10 cellular contexts compared by ENCODE assay signal in genomic region chr7:131031100-131031868, GRCh38.
DNase-seq lines count a peak whose midpoint lies in the region; ATAC-seq and TF ChIP-seq lines count a peak whose summit lies in the region.
"Had no signal": no experiment of that assay in that cellular context is flagged by ENCODE, and none has a peak within 500 bp of the region (broad histone marks: within the 10 kb centered on the region; RNA-seq: fewer than 3 reads in every experiment).

No MANE protein-coding gene starts in this region.

- peaks cover 64% of the 10 kb centered on the region for H3K4me1 ChIP-seq in effector memory CD4-positive, alpha-beta T cell (ENCODE audit: control insufficient read depth, insufficient read depth, low read length, poor library complexity, severe bottlenecking)
- peaks cover 76 to 77% of the 10 kb centered on the region in 2 donors for H3K4me1 ChIP-seq in thyroid gland

- H3K27me3 ChIP-seq in effector memory CD4-positive, alpha-beta T cell (replicated peaks; ENCODE audit: control insufficient read depth, insufficient read depth, low read length, poor library complexity, severe bottlenecking) = no peaks in the 10 kb centered on the region
- H3K27me3 ChIP-seq in thyroid gland = no peaks in the 10 kb centered on the region
- H3K27me3 ChIP-seq: tibial nerve had no signal

- 73 to 78% methylated on average over 7 of the region's 7 CpGs for WGBS in thyroid gland, 2 donors

- H3K9me3 Mint-ChIP-seq in type B pancreatic cell = no peaks in the 10 kb centered on the region

- H3K4me3 ChIP-seq in effector memory CD4-positive, alpha-beta T cell (ENCODE audit: insufficient read depth, low read depth, low read length, poor library complexity, severe bottlenecking) = peak overlapping the region; percentile 2
- H3K4me3 ChIP-seq in thyroid gland (replicated peaks in 1 of 3) = no peak overlapping the region
- H3K4me3 ChIP-seq: tibial nerve had no signal

- no peaks in the 10 kb centered on the region for H3K4me1 Mint-ChIP-seq in type B pancreatic cell (ENCODE audit: unreplicated experiment)

- H3K36me3 Mint-ChIP-seq in type B pancreatic cell = no peaks in the 10 kb centered on the region

- H3K9me3 ChIP-seq in effector memory CD4-positive, alpha-beta T cell (ENCODE audit: control insufficient read depth, low read length) = no peaks in the 10 kb centered on the region
- no peaks in the 10 kb centered on the region for H3K9me3 ChIP-seq in thyroid gland
- H3K9me3 ChIP-seq: tibial nerve had no signal

- no peak overlapping the region for H3K27ac Mint-ChIP-seq in type B pancreatic cell

- no peak overlapping the region for H3K4me3 Mint-ChIP-seq in type B pancreatic cell

- TF ChIP-seq POLR2A in thyroid gland (IDR thresholded peaks at IDR 0.05) = no peak

- intact Hi-C loops in thyroid gland (cut with DNase I) = no loop called here

- H3K27ac ChIP-seq in effector memory CD4-positive, alpha-beta T cell (ENCODE audit: insufficient read depth, low read length, poor library complexity, severe bottlenecking) = peak overlapping the region; percentile 24
- H3K27ac ChIP-seq in thyroid gland (peak overlapping the region in 1 of 3 donors; percentile 72), caudate nucleus (ENCODE audit: low read depth, low read length) (no peak overlapping the region)

- no peak for TF ChIP-seq CTCF in type B pancreatic cell (conservative IDR thresholded peaks at IDR 0.05)
- TF ChIP-seq CTCF in thyroid gland (IDR thresholded peaks at IDR 0.05) = no peak

- peaks cover 7% of the 10 kb centered on the region for H3K36me3 ChIP-seq in effector memory CD4-positive, alpha-beta T cell (ENCODE audit: control insufficient read depth, insufficient read depth, low read length)
- H3K36me3 ChIP-seq in thyroid gland = no peaks in the 10 kb centered on the region
- H3K36me3 ChIP-seq: tibial nerve had no signal

- no peaks in the 10 kb centered on the region for H3K27me3 Mint-ChIP-seq in type B pancreatic cell

- peak; percentile 68 for ATAC-seq in GM18520 (IDR thresholded peaks at IDR 0.05; ENCODE audit: unreplicated experiment)
- peak; percentile 67 for ATAC-seq in GM21423 (IDR thresholded peaks at IDR 0.05; ENCODE audit: unreplicated experiment)
- peak; percentile 70 for ATAC-seq in HG03175 (IDR thresholded peaks at IDR 0.05; ENCODE audit: unreplicated experiment)

- DNase-seq in effector memory CD4-positive, alpha-beta T cell = no peak
- DNase-seq in type B pancreatic cell (ENCODE audit: extremely low spot score, unreplicated experiment) (no peak), hepatic stellate cell (ENCODE audit: low spot score) (no peak), thyroid gland (no peak), caudate nucleus (lab: John Stamatoyannopoulos, UW) (no peak)
- DNase-seq: KBM-7 had no signal
